Comparison of ENCODE assay signal across 8 cellular contexts in genomic region chr9:99130069-99130468, GRCh38. TPM values are rescaled to one million over a fixed set of nuclear protein-coding genes. Genes with fewer than 3 reads are reported as not detected.
A peak's percentile ranks its signal among the peaks of the same experiment; 100 is the strongest.
DNase-seq lines count a peak whose midpoint lies in the region; ATAC-seq and TF ChIP-seq lines count a peak whose summit lies in the region.

No MANE protein-coding gene starts in this region.

- CTCF ChIA-PET in CD8-positive, alpha-beta memory T cell (lab: Charles Lee), result no interaction called here
- CTCF ChIA-PET in WTC11 (lab: Charles Lee), result interaction anchor here (0.9 to 1.2 kb wide), 2 partner anchors 11 to 27 kb away, joined by 3 read pairs; no protein-coding TSS in a partner anchor

- peaks cover 83 to 93% (median 90%) of the 10 kb centered on the region in 3 donors for H3K4me1 Mint-ChIP-seq in CD8-positive, alpha-beta memory T cell
- peaks cover 21% of the 10 kb centered on the region for H3K4me1 Mint-ChIP-seq in WTC11

- no peak overlapping the region for H3K4me3 ChIP-seq in CD8-positive, alpha-beta memory T cell (ENCODE audit: low read length)
- no peak overlapping the region for H3K4me3 ChIP-seq in foreskin fibroblast (ENCODE audit: low read depth in 1 of 2, low read length in 2 of 2)

- POLR2A ChIA-PET in CD8-positive, alpha-beta memory T cell (lab: Charles Lee), result interaction anchor here (0.6 kb wide), 1 partner anchor 14 kb away, joined by 3 read pairs; no protein-coding TSS in a partner anchor
- POLR2A ChIA-PET in WTC11 (lab: Charles Lee), result no interaction called here

- peak overlapping the region in 6 of 8 donors; percentile 12 to 77 (median 58) for H3K27ac Mint-ChIP-seq in CD8-positive, alpha-beta memory T cell
- no peak overlapping the region for H3K27ac Mint-ChIP-seq in WTC11

- H3K27me3 ChIP-seq in CD8-positive, alpha-beta memory T cell (ENCODE audit: insufficient read depth, low read length, poor library complexity, severe bottlenecking), result no peaks in the 10 kb centered on the region

- intact Hi-C loops in left ventricle myocardium superior (cut with micrococcal nuclease), result loop anchor here (10.0 kb wide), 1 partner anchor 115 kb away; no protein-coding TSS in a partner anchor

- ATAC-seq in GM19351 (IDR thresholded peaks at IDR 0.05; ENCODE audit: unreplicated experiment) (peak; percentile 69), HG03095 (IDR thresholded peaks at IDR 0.05; ENCODE audit: unreplicated experiment) (peak; percentile 61), WTC11 (peak; percentile 88), left ventricle myocardium superior (no peak)

- no peaks in the 10 kb centered on the region for H3K27me3 Mint-ChIP-seq in CD8-positive, alpha-beta memory T cell
- no peaks in the 10 kb centered on the region for H3K27me3 Mint-ChIP-seq in WTC11 (ENCODE audit: low read depth)

- H3K36me3 ChIP-seq in CD8-positive, alpha-beta memory T cell (ENCODE audit: insufficient read depth, low read length), result no peaks in the 10 kb centered on the region

- no peaks in the 10 kb centered on the region for H3K9me3 Mint-ChIP-seq in CD8-positive, alpha-beta memory T cell
- H3K9me3 Mint-ChIP-seq in WTC11, result peaks cover 24% of the 10 kb centered on the region

- H3K27ac ChIP-seq in CD8-positive, alpha-beta memory T cell (ENCODE audit: low read depth, low read length), result no peak overlapping the region

- TF ChIP-seq CTCF in WTC11 (IDR thresholded peaks at IDR 0.05) (no peak), foreskin fibroblast (IDR thresholded peaks at IDR 0.05; ENCODE audit: low read depth, low read length) (no peak)

- H3K9me3 ChIP-seq in CD8-positive, alpha-beta memory T cell (ENCODE audit: low read length), result no peaks in the 10 kb centered on the region

- H3K36me3 Mint-ChIP-seq in CD8-positive, alpha-beta memory T cell, result peaks cover 9 to 40% (median 10%) of the 10 kb centered on the region in 3 donors
- H3K36me3 Mint-ChIP-seq in WTC11, result peaks cover 25% of the 10 kb centered on the region

- DNase-seq in CD8-positive, alpha-beta memory T cell, result no peak
- no peak for DNase-seq in WTC11 (ENCODE audit: low spot score)
- no peak for DNase-seq in NK-92 (lab: John Stamatoyannopoulos, UW; ENCODE audit: unreplicated experiment)
- DNase-seq in NCI-H1092 (lab: John Stamatoyannopoulos, UW), result no peak
- DNase-seq in left ventricle myocardium superior, result no peak
- DNase-seq in foreskin fibroblast, result no peak

- H3K4me3 Mint-ChIP-seq in CD8-positive, alpha-beta memory T cell, result peak overlapping the region in 2 of 7 donors; percentile 15 to 23
- no peak overlapping the region for H3K4me3 Mint-ChIP-seq in WTC11

- H3K4me1 ChIP-seq in CD8-positive, alpha-beta memory T cell (ENCODE audit: insufficient read depth, low read length), result peaks cover 73% of the 10 kb centered on the region

TF ChIP-seq in WTC11, 78 proteins besides CTCF, POLR2A, EP300 and RAD21:
- TF ChIP-seq NFE2L1 (CRISPR knock-in tag; IDR thresholded peaks at IDR 0.05) (no peak), NFATC4 (CRISPR knock-in tag; IDR thresholded peaks at IDR 0.05) (no peak), ATF1 (CRISPR knock-in tag; IDR thresholded peaks at IDR 0.05) (no peak), RELA (CRISPR knock-in tag; IDR thresholded peaks at IDR 0.05; ENCODE audit: borderline replicate concordance) (no peak), FOXP4 (CRISPR knock-in tag; IDR thresholded peaks at IDR 0.05) (no peak), ETV6 (CRISPR knock-in tag; IDR thresholded peaks at IDR 0.05) (no peak)
- TF ChIP-seq, protein P1, sequence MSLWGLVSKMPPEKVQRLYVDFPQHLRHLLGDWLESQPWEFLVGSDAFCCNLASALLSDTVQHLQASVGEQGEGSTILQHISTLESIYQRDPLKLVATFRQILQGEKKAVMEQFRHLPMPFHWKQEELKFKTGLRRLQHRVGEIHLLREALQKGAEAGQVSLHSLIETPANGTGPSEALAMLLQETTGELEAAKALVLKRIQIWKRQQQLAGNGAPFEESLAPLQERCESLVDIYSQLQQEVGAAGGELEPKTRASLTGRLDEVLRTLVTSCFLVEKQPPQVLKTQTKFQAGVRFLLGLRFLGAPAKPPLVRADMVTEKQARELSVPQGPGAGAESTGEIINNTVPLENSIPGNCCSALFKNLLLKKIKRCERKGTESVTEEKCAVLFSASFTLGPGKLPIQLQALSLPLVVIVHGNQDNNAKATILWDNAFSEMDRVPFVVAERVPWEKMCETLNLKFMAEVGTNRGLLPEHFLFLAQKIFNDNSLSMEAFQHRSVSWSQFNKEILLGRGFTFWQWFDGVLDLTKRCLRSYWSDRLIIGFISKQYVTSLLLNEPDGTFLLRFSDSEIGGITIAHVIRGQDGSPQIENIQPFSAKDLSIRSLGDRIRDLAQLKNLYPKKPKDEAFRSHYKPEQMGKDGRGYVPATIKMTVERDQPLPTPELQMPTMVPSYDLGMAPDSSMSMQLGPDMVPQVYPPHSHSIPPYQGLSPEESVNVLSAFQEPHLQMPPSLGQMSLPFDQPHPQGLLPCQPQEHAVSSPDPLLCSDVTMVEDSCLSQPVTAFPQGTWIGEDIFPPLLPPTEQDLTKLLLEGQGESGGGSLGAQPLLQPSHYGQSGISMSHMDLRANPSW (CRISPR knock-in tag; conservative IDR thresholded peaks at IDR 0.05; ENCODE audit: low read depth), result no peak
- TF ChIP-seq, protein P2, sequence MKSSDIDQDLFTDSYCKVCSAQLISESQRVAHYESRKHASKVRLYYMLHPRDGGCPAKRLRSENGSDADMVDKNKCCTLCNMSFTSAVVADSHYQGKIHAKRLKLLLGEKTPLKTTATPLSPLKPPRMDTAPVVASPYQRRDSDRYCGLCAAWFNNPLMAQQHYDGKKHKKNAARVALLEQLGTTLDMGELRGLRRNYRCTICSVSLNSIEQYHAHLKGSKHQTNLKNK (CRISPR knock-in tag; IDR thresholded peaks at IDR 0.05), result no peak

RNA-seq across cellular contexts. Expression of gene TGFBR1, which starts 25.2 kb away (rescaled TPM):
- 10 to 100 TPM; 36.6 to 41.9 TPM for total RNA-seq in CD8-positive, alpha-beta memory T cell
- 34.4 TPM for polyA plus RNA-seq in CD8-positive, alpha-beta memory T cell
- total RNA-seq in WTC11 (2021) (39.0 to 44.6 TPM (median 42.4 TPM) in 3 replicates), left ventricle myocardium superior (12.3 TPM)
